8 cellular contexts compared by ENCODE assay signal in the genomic region with DNA sequence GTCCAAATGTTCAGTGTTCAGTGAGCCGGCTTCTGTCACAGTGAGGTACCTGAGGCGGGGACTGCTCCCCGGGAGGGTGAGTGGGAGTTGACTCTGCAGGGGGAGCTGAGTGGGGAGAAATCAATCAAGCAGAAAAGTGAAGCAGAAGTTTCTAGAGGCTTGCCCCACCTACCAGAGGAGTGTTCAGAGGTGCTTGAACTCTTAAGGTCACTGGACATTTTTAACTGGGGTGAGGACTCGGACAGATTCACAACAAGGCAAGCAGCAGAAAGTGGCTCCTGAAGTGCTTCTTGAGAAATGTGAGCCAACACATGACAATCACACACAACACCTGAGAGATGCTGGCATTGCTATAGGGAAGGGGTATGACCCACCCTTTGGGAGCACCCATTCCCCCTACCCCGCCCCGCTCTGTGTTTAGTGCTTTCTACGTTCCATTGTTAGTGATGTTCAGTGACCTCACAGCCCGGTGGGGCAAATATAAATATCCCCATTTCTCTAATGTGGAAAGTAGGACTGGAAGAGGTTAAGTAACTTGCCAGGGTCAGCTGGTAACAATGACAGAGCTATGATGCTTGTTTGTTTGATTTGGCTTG. TPM values are rescaled to one million over a fixed set of nuclear protein-coding genes. Genes with fewer than 3 reads are reported as not detected.
A peak's percentile ranks its signal among the peaks of the same experiment; 100 is the strongest.
DNase-seq lines count a peak whose midpoint lies in the region; ATAC-seq, FAIRE-seq and TF ChIP-seq lines count a peak whose summit lies in the region.

No MANE protein-coding gene starts in this region.

- peak overlapping the region; percentile 7; the same call in 1 of the 2 replicates for H3K4me3 ChIP-seq in GM08714 (ENCODE audit: low read length)
- H3K4me3 ChIP-seq in HL-60 (replicated peaks; ENCODE audit: insufficient read depth, low read length) = no peak overlapping the region
- peak overlapping the region; percentile 23 to 43 for H3K4me3 ChIP-seq in duodenal mucosa (ENCODE audit: low read depth in 1 of 2, low read length in 2 of 2)
- H3K4me3 ChIP-seq in pancreas = no peak overlapping the region
- H3K4me3 ChIP-seq in lower leg skin (ENCODE audit: low read depth, poor library complexity, severe bottlenecking) = no peak overlapping the region

- H3K27ac ChIP-seq in HL-60 (replicated peaks) = peak overlapping the region; percentile 31; the same call in 1 of the 2 replicates
- H3K27ac ChIP-seq in duodenal mucosa (ENCODE audit: low read depth, low read length) = peak overlapping the region; percentile 74
- peak overlapping the region; percentile 53 to 63 (median 60) for H3K27ac ChIP-seq in pancreas

- H3K4me1 ChIP-seq in duodenal mucosa (ENCODE audit: control insufficient read depth in 1 of 2, insufficient read depth in 2 of 2, low read length in 2 of 2) = peaks cover 31 to 34% of the 10 kb centered on the region in 2 donors
- H3K4me1 ChIP-seq in pancreas = peaks cover 0 to 3% (median 0%) of the 10 kb centered on the region in 3 donors

- H3K36me3 ChIP-seq in duodenal mucosa (ENCODE audit: control insufficient read depth in 1 of 2, insufficient read depth in 2 of 2, low read length in 2 of 2) (no peaks in the 10 kb centered on the region), pancreas (no peaks in the 10 kb centered on the region)

- no peak for ATAC-seq in pancreas
- no peak for ATAC-seq in GM18909 (IDR thresholded peaks at IDR 0.05; ENCODE audit: poor library complexity, unreplicated experiment)
- ATAC-seq in HG02623 (IDR thresholded peaks at IDR 0.05; ENCODE audit: unreplicated experiment) = no peak

- no peak for FAIRE-seq in pancreas (lab: Jason Lieb, UNC)

- WGBS in pancreas, 2 donors = 88 to 91% methylated on average over 8 of the region's 8 CpGs
- WGBS in lower leg skin, 2 donors = 84 to 88% methylated on average over 8 of the region's 8 CpGs

- H3K27me3 ChIP-seq in HL-60 (ENCODE audit: insufficient read depth, poor library complexity, severe bottlenecking) (no peaks in the 10 kb centered on the region), duodenal mucosa (ENCODE audit: control insufficient read depth in 1 of 2, insufficient read depth in 2 of 2, low read length in 2 of 2) (no peaks in the 10 kb centered on the region), pancreas (no peaks in the 10 kb centered on the region)

- TF ChIP-seq CTCF in HL-60 (IDR thresholded peaks at IDR 0.05; ENCODE audit: insufficient read depth, low read length) (no peak), pancreas (IDR thresholded peaks at IDR 0.05) (no peak), lower leg skin (IDR thresholded peaks at IDR 0.05) (no peak)

- peak overlapping the region; percentile 36 to 60 for H3K9ac ChIP-seq in duodenal mucosa (ENCODE audit: low read depth in 1 of 2, low read length in 2 of 2)

- DNase-seq in HL-60 (ENCODE audit: low read depth in 1 of 2, low spot score in 1 of 2) = no peak
- DNase-seq in pancreas = no peak
- DNase-seq in lower leg skin (ENCODE audit: low spot score in 2 of 2) = no peak
- DNase-seq in GDM1 (lab: John Stamatoyannopoulos, UW) = no peak

- intact Hi-C loops in pancreas (cut with DNase I) = no loop called here
- intact Hi-C loops in lower leg skin (cut with DNase I; ENCODE audit: low total_unique reads) = no loop called here

- H3K9me3 ChIP-seq in duodenal mucosa (ENCODE audit: control insufficient read depth in 1 of 2, low read length in 2 of 2) (no peaks in the 10 kb centered on the region), pancreas (no peaks in the 10 kb centered on the region)

- no peak for TF ChIP-seq POLR2A in lower leg skin (IDR thresholded peaks at IDR 0.05)

RNA-seq across cellular contexts. Expression of a gene that starts 48.6 kb away (rescaled TPM):
- 100 to 1,000 TPM in 3 of 6 donors, 10 to 100 TPM in 3; 79.9 to 139 (median 113) TPM for total RNA-seq in pancreas
- 10 to 100 TPM; 64.9 to 77.4 TPM for polyA plus RNA-seq in pancreas
- 100 to 1,000 TPM; 105 to 167 (median 129) TPM for total RNA-seq in lower leg skin

Comparison
In these comparisons a context has a peak if more than half of its experiments do, and no peak if none do; other contexts are left out.
1. H3K4me3 ChIP-seq: peak in GM08714 (single experiment) and duodenal mucosa (2 of 2); none in HL-60 (single experiment), pancreas (0 of 4) and lower leg skin (single experiment).
2. Peak in every context shown above with its lines, with median percentiles within 50 percentile points of each other: H3K27ac ChIP-seq.